Comparison of ENCODE assay signal across 9 cellular contexts in genomic region chrX:47583240-47583861, GRCh38. TPM values are rescaled to one million over a fixed set of nuclear protein-coding genes. Genes with fewer than 3 reads are reported as not detected.
A peak's percentile ranks its signal among the peaks of the same experiment; 100 is the strongest.
DNase-seq lines count a peak whose midpoint lies in the region; ATAC-seq and TF ChIP-seq lines count a peak whose summit lies in the region.
"Had no signal": no experiment of that assay in that cellular context is flagged by ENCODE, and none has a peak within 500 bp of the region (broad histone marks: within the 10 kb centered on the region; RNA-seq: fewer than 3 reads in every experiment).

No MANE protein-coding gene starts in this region.

- H3K9me3 ChIP-seq in SK-N-SH (no peaks in the 10 kb centered on the region), right cardiac atrium (ENCODE audit: control insufficient read depth, low read length) (no peaks in the 10 kb centered on the region)
- H3K9me3 ChIP-seq: neutrophil had no signal

- H3K4me3 Mint-ChIP-seq in activated T-helper 1 cell treated with anti-CD3 and anti-CD28 coated beads, Interleukin-12 subunit alpha, Interleukin-12 subunit beta, Interleukin-2, Interleukin-4 antibody, amounts not matched to agents 30 ng/mL and 10 ng/mL and 1 ng/mL, durations not matched to agents 14 hours and 24 hours and 36 hours = peak overlapping the region; percentile 61
- peak overlapping the region; percentile 12 to 75 for H3K4me3 Mint-ChIP-seq in stimulated activated naive B cell treated with anti-CD40 and anti-IgM and Interleukin-4, amounts not matched to agents 10 μg/mL and 1 μg/mL and 100 μg/mL, for 72 hours

- peaks cover 0 to 2% of the 10 kb centered on the region in 2 experiments for H3K36me3 ChIP-seq in SK-N-SH (replicated peaks in 1 of 2; ENCODE audit: control insufficient read depth in 1 of 2, insufficient read depth in 2 of 2, low read length in 1 of 2)
- H3K36me3 ChIP-seq: neutrophil had no signal

- WGBS in SK-N-SH (ENCODE audit: low lambda C conversion rate) = 52% methylated on average over 7 of the region's 8 CpGs
- WGBS in right cardiac atrium = 46% methylated on average over 8 of the region's 8 CpGs

- POLR2A ChIA-PET in SK-N-SH (lab: Yijun Ruan, JAX) = no interaction called here

- peaks cover 8% of the 10 kb centered on the region for H3F3A ChIP-seq in SK-N-SH (replicated peaks; ENCODE audit: insufficient read depth)

- no peaks in the 10 kb centered on the region for H3K9me3 Mint-ChIP-seq in activated T-helper 1 cell treated with anti-CD3 and anti-CD28 coated beads, Interleukin-12 subunit alpha, Interleukin-12 subunit beta, Interleukin-2, Interleukin-4 antibody, amounts not matched to agents 30 ng/mL and 10 ng/mL and 1 ng/mL, durations not matched to agents 14 hours and 24 hours and 36 hours
- H3K9me3 Mint-ChIP-seq in stimulated activated naive B cell treated with anti-CD40 and anti-IgM and Interleukin-4, amounts not matched to agents 10 μg/mL and 1 μg/mL and 100 μg/mL, for 72 hours = no peaks in the 10 kb centered on the region

- no peaks in the 10 kb centered on the region for H4K20me1 ChIP-seq in SK-N-SH (ENCODE audit: insufficient read depth)

- no peaks in the 10 kb centered on the region for H3K27me3 Mint-ChIP-seq in activated T-helper 1 cell treated with anti-CD3 and anti-CD28 coated beads, Interleukin-12 subunit alpha, Interleukin-12 subunit beta, Interleukin-2, Interleukin-4 antibody, amounts not matched to agents 30 ng/mL and 10 ng/mL and 1 ng/mL, durations not matched to agents 14 hours and 24 hours and 36 hours (ENCODE audit: insufficient read depth)
- H3K27me3 Mint-ChIP-seq in stimulated activated naive B cell treated with anti-CD40 and anti-IgM and Interleukin-4, amounts not matched to agents 10 μg/mL and 1 μg/mL and 100 μg/mL, for 72 hours = peaks cover 9 to 24% of the 10 kb centered on the region in 2 donors

- no peak for TF ChIP-seq CTCF in SK-N-SH (IDR thresholded peaks at IDR 0.05)

- ATAC-seq in SK-N-SH treated with all-trans-retinoic acid at 6 μM for 48 hours (no peak), right cardiac atrium (no peak), HG02870 (IDR thresholded peaks at IDR 0.05; ENCODE audit: unreplicated experiment) (no peak)
- ATAC-seq in stimulated activated naive B cell treated with anti-CD40 and anti-IgM and Interleukin-4, amounts not matched to agents 10 μg/mL and 1 μg/mL and 100 μg/mL, for 72 hours (replicated peaks) = no peak

- no peak for DNase-seq in SK-N-SH
- DNase-seq in activated T-helper 1 cell treated with anti-CD3 and anti-CD28 coated beads, Interleukin-12 subunit alpha, Interleukin-12 subunit beta, Interleukin-2, Interleukin-4 antibody, amounts not matched to agents 30 ng/mL and 10 ng/mL and 1 ng/mL, durations not matched to agents 14 hours and 24 hours and 36 hours (ENCODE audit: low spot score) = no peak
- DNase-seq in right cardiac atrium = no peak
- no peak for DNase-seq in stimulated activated naive B cell treated with anti-CD40 and anti-IgM and Interleukin-4, amounts not matched to agents 10 μg/mL and 1 μg/mL and 100 μg/mL, for 72 hours
- no peak for DNase-seq in C1 segment of cervical spinal cord (lab: John Stamatoyannopoulos, UW)
- DNase-seq in NCI-H82 treated with DMSO at 0.1 percent for 48 hours (lab: John Stamatoyannopoulos, UW; ENCODE audit: unreplicated experiment) = no peak

- H3K27ac ChIP-seq in SK-N-SH (ENCODE audit: low read depth in 2 of 2, low read length in 1 of 2) (no peak overlapping the region), right cardiac atrium (ENCODE audit: low read length) (no peak overlapping the region)
- H3K27ac ChIP-seq: neutrophil had no signal

- no peak overlapping the region for H2AFZ ChIP-seq in SK-N-SH (ENCODE audit: low read depth)

- peak overlapping the region; percentile 80; the same call in 1 of the 2 replicates for H3K9ac ChIP-seq in SK-N-SH

- H3K4me2 ChIP-seq in SK-N-SH = peak overlapping the region; percentile 82

- CTCF ChIA-PET in SK-N-SH (lab: Yijun Ruan, JAX) = interaction anchor here (3.1 kb wide), 1 partner anchor 61 kb away, joined by 9 read pairs; no protein-coding TSS in a partner anchor

- H3K4me3 ChIP-seq in SK-N-SH (ENCODE audit: low read depth in 2 of 2, low read length in 1 of 2) = peak overlapping the region; percentile 54 to 67; a peak in 3 of 4 replicates
- peak overlapping the region; percentile 18 for H3K4me3 ChIP-seq in right cardiac atrium (ENCODE audit: low read length)

- intact Hi-C loops in activated T-helper 1 cell treated with anti-CD3 and anti-CD28 coated beads, Interleukin-12 subunit alpha, Interleukin-12 subunit beta, Interleukin-2, Interleukin-4 antibody, amounts not matched to agents 30 ng/mL and 10 ng/mL and 1 ng/mL, durations not matched to agents 14 hours and 24 hours and 36 hours (cut with micrococcal nuclease) = no loop called here
- intact Hi-C loops in right cardiac atrium (cut with DNase I) = no loop called here

- H3K27me3 ChIP-seq in SK-N-SH (ENCODE audit: insufficient read depth) = no peaks in the 10 kb centered on the region; the same call in 1 of the 2 replicates
- no peaks in the 10 kb centered on the region for H3K27me3 ChIP-seq in right cardiac atrium (ENCODE audit: control insufficient read depth, insufficient read depth)

- no peak for TF ChIP-seq EP300 in SK-N-SH (IDR thresholded peaks at IDR 0.05; ENCODE audit: borderline replicate concordance in 1 of 2, low read depth in 1 of 2, low read length in 1 of 2)

- H3K79me2 ChIP-seq in SK-N-SH (ENCODE audit: insufficient read depth) = peaks cover 13% of the 10 kb centered on the region; the same call in 1 of the 2 replicates

- H3K4me1 ChIP-seq in SK-N-SH (ENCODE audit: control insufficient read depth in 1 of 2, insufficient read depth in 2 of 2, low read depth in 1 of 2, low read length in 1 of 2) (peaks cover 0 to 2% of the 10 kb centered on the region in 2 experiments; a peak in 1 of 4 replicates), right cardiac atrium (ENCODE audit: control insufficient read depth, insufficient read depth, low read length) (no peaks in the 10 kb centered on the region)

- no peak for TF ChIP-seq RAD21 in SK-N-SH (IDR thresholded peaks at IDR 0.05; ENCODE audit: low read length)

- H3K36me3 Mint-ChIP-seq in activated T-helper 1 cell treated with anti-CD3 and anti-CD28 coated beads, Interleukin-12 subunit alpha, Interleukin-12 subunit beta, Interleukin-2, Interleukin-4 antibody, amounts not matched to agents 30 ng/mL and 10 ng/mL and 1 ng/mL, durations not matched to agents 14 hours and 24 hours and 36 hours (ENCODE audit: low read depth) = peaks cover 5% of the 10 kb centered on the region
- H3K36me3 Mint-ChIP-seq in stimulated activated naive B cell treated with anti-CD40 and anti-IgM and Interleukin-4, amounts not matched to agents 10 μg/mL and 1 μg/mL and 100 μg/mL, for 72 hours = peaks cover 1 to 6% of the 10 kb centered on the region in 2 donors

- peaks cover 40% of the 10 kb centered on the region for H3K4me1 Mint-ChIP-seq in activated T-helper 1 cell treated with anti-CD3 and anti-CD28 coated beads, Interleukin-12 subunit alpha, Interleukin-12 subunit beta, Interleukin-2, Interleukin-4 antibody, amounts not matched to agents 30 ng/mL and 10 ng/mL and 1 ng/mL, durations not matched to agents 14 hours and 24 hours and 36 hours (ENCODE audit: low read depth)
- peaks cover 17 to 25% of the 10 kb centered on the region in 2 donors for H3K4me1 Mint-ChIP-seq in stimulated activated naive B cell treated with anti-CD40 and anti-IgM and Interleukin-4, amounts not matched to agents 10 μg/mL and 1 μg/mL and 100 μg/mL, for 72 hours

- peak overlapping the region; percentile 61 for H3K27ac Mint-ChIP-seq in activated T-helper 1 cell treated with anti-CD3 and anti-CD28 coated beads, Interleukin-12 subunit alpha, Interleukin-12 subunit beta, Interleukin-2, Interleukin-4 antibody, amounts not matched to agents 30 ng/mL and 10 ng/mL and 1 ng/mL, durations not matched to agents 14 hours and 24 hours and 36 hours
- no peak overlapping the region for H3K27ac Mint-ChIP-seq in stimulated activated naive B cell treated with anti-CD40 and anti-IgM and Interleukin-4, amounts not matched to agents 10 μg/mL and 1 μg/mL and 100 μg/mL, for 72 hours

- no peaks in the 10 kb centered on the region for H3K9me2 ChIP-seq in SK-N-SH

TF ChIP-seq in SK-N-SH treated with all-trans-retinoic acid at 6 μM for 48 hours, 23 proteins besides CTCF, POLR2A, EP300 and RAD21 (continues in another document):
- no peak for TF ChIP-seq ZFP30 (CRISPR knock-in tag; IDR thresholded peaks at IDR 0.05)
- no peak for TF ChIP-seq SNAI2 (CRISPR knock-in tag; IDR thresholded peaks at IDR 0.05)

RNA-seq across cellular contexts. Expression of gene TIMP1, which starts 1.1 kb away (rescaled TPM):
- polyA plus RNA-seq in SK-N-SH (2012; rRNA removed) (261 and 323 TPM in 2 replicates), right cardiac atrium (284 TPM)
- 144 and 197 TPM in 2 replicates for polyA plus RNA-seq in SK-N-SH (2012; cell fraction: cytosol; rRNA removed)
- polyA plus RNA-seq in SK-N-SH (2012; cell fraction: nucleus; rRNA removed) = 122 and 175 TPM in 2 replicates
- 61.7 and 70.1 TPM in 2 replicates for total RNA-seq in activated T-helper 1 cell treated with anti-CD3 and anti-CD28 coated beads, Interleukin-12 subunit alpha, Interleukin-12 subunit beta, Interleukin-2, Interleukin-4 antibody, amounts not matched to agents 30 ng/mL and 10 ng/mL and 1 ng/mL, durations not matched to agents 14 hours and 24 hours and 36 hours
- 100 to 1,000 TPM; 254 to 515 (median 403) TPM for total RNA-seq in right cardiac atrium

RNA-seq across cellular contexts. Expression of gene ARAF, which starts 22.3 kb away (rescaled TPM):
- polyA plus RNA-seq in SK-N-SH (2012; rRNA removed) = 43.7 and 48.6 TPM in 2 replicates
- polyA plus RNA-seq in SK-N-SH (2012; cell fraction: cytosol; rRNA removed) = 25.0 and 31.0 TPM in 2 replicates
- polyA plus RNA-seq in SK-N-SH (2012; cell fraction: nucleus; rRNA removed) = 113 and 127 TPM in 2 replicates
- 75.9 and 84.4 TPM in 2 replicates for total RNA-seq in activated T-helper 1 cell treated with anti-CD3 and anti-CD28 coated beads, Interleukin-12 subunit alpha, Interleukin-12 subunit beta, Interleukin-2, Interleukin-4 antibody, amounts not matched to agents 30 ng/mL and 10 ng/mL and 1 ng/mL, durations not matched to agents 14 hours and 24 hours and 36 hours
- 10 to 100 TPM; 65.9 to 73.2 (median 69.2) TPM for total RNA-seq in right cardiac atrium
- polyA plus RNA-seq in right cardiac atrium = 33.2 TPM

RNA-seq across cellular contexts. Expression of gene SYN1, which starts 36.3 kb away (rescaled TPM):
- polyA plus RNA-seq in SK-N-SH (2012; rRNA removed) = 0.02 and 0.08 TPM in 2 replicates
- polyA plus RNA-seq in SK-N-SH (2012; cell fraction: cytosol; rRNA removed) = 0.10 and 0.14 TPM in 2 replicates
- polyA plus RNA-seq in SK-N-SH (2012; cell fraction: nucleus; rRNA removed) = 0.05 and 0.12 TPM in 2 replicates
- total RNA-seq in activated T-helper 1 cell treated with anti-CD3 and anti-CD28 coated beads, Interleukin-12 subunit alpha, Interleukin-12 subunit beta, Interleukin-2, Interleukin-4 antibody, amounts not matched to agents 30 ng/mL and 10 ng/mL and 1 ng/mL, durations not matched to agents 14 hours and 24 hours and 36 hours = 0.21 and 0.22 TPM in 2 replicates
- total RNA-seq in right cardiac atrium = 10 to 100 TPM in 2 of 4 donors, 1 to 10 TPM in 2; 8.6 to 17.5 (median 13.0) TPM
- 21.9 TPM for polyA plus RNA-seq in right cardiac atrium

RNA-seq across cellular contexts. Expression of gene CFP, which starts 46.4 kb away (rescaled TPM):
- polyA plus RNA-seq in SK-N-SH (2012; rRNA removed) = 0.03 and 0.19 TPM in 2 replicates
- 0.01 and 0.03 TPM in 2 replicates for polyA plus RNA-seq in SK-N-SH (2012; cell fraction: cytosol; rRNA removed)
- 0.89 and 1.1 TPM in 2 replicates for polyA plus RNA-seq in SK-N-SH (2012; cell fraction: nucleus; rRNA removed)
- total RNA-seq in activated T-helper 1 cell treated with anti-CD3 and anti-CD28 coated beads, Interleukin-12 subunit alpha, Interleukin-12 subunit beta, Interleukin-2, Interleukin-4 antibody, amounts not matched to agents 30 ng/mL and 10 ng/mL and 1 ng/mL, durations not matched to agents 14 hours and 24 hours and 36 hours = 2.3 and 4.9 TPM in 2 replicates
- total RNA-seq in right cardiac atrium = 1 to 10 TPM; 6.1 to 7.7 (median 7.4) TPM
- polyA plus RNA-seq in right cardiac atrium = 4.7 TPM
